Comparison of ENCODE assay signal across 1 cellular context in the genomic region with DNA sequence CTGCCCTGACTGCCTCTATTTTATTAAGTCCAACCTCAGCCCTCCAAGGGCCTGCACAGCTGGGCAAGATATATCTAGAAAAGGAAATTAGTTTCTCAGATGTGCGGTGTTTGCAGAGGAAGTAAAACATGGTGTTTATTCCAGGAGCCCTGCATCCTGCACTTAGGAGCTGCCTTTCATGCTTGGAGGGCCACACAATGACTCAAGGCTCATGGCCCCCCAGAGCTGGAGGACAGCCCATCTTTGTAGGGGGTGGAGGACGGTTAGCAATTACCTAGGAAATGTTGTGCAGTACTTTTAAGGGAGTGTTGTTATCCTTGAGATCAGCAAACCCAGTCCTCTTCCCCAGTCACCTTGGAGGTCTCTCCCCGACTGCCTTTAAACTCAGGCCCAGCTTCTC.
TF ChIP-seq lines count a peak whose summit lies in the region.

No MANE protein-coding gene starts in this region.

TF ChIP-seq in IMR-90, 13 proteins besides CTCF, POLR2A, EP300 and RAD21 (continued from another document):
- TF ChIP-seq MXI1 (IDR thresholded peaks at IDR 0.05; ENCODE audit: borderline replicate concordance, low read depth, low read length) (no peak), MAFK (IDR thresholded peaks at IDR 0.05; ENCODE audit: low read depth, low read length) (no peak)
